In genomic region chr19:16111909-16112752, GRCh38 we compare ENCODE assay signal across 8 cellular contexts. TPM values are rescaled to one million over a fixed set of nuclear protein-coding genes. Genes with fewer than 3 reads are reported as not detected.
DNase-seq lines count a peak whose midpoint lies in the region; ATAC-seq lines count a peak whose summit lies in the region.

No MANE protein-coding gene starts in this region.

- H3K4me3 ChIP-seq in HUES64 (ENCODE audit: low read length) (peak overlapping the region; percentile 91), mucosa of rectum (ENCODE audit: low read length in 2 of 2) (peak overlapping the region; percentile 96 to 98)

- no peaks in the 10 kb centered on the region for H3K27me3 Mint-ChIP-seq in central memory CD8-positive, alpha-beta T cell

- DNase-seq in AG20443 (ENCODE audit: low spot score) (peak; percentile 35), activated gamma-delta T cell (lab: John Stamatoyannopoulos, UW) (no peak), midbrain (lab: John Stamatoyannopoulos, UW) (no peak), dedifferentiated amniotic fluid mesenchymal stem cell (ENCODE audit: extremely low spot score) (no peak)
- DNase-seq in central memory CD8-positive, alpha-beta T cell (ENCODE audit: low spot score in 2 of 2): no peak

- H3K36me3 ChIP-seq in HUES64 (ENCODE audit: insufficient read depth, low read length) (peaks cover 23% of the 10 kb centered on the region), mucosa of rectum (ENCODE audit: control insufficient read depth in 2 of 2, insufficient read depth in 2 of 2, low read length in 2 of 2) (peaks cover 0 to 15% of the 10 kb centered on the region in 2 donors)

- H3K4me1 ChIP-seq in HUES64 (ENCODE audit: insufficient read depth, low read length) (peaks cover 7% of the 10 kb centered on the region; the same call in 1 of the 2 replicates), mucosa of rectum (ENCODE audit: control insufficient read depth in 2 of 2, insufficient read depth in 2 of 2, low read length in 2 of 2) (peaks cover 26 to 38% of the 10 kb centered on the region in 2 donors)

- H3K36me3 Mint-ChIP-seq in central memory CD8-positive, alpha-beta T cell (ENCODE audit: insufficient read depth): peaks cover 19% of the 10 kb centered on the region

- no peak for ATAC-seq in central memory CD8-positive, alpha-beta T cell (replicated peaks; ENCODE audit: extremely low read depth, poor library complexity, severe bottlenecking)
- ATAC-seq in GM21717 (IDR thresholded peaks at IDR 0.05; ENCODE audit: unreplicated experiment): no peak

- H3K27ac ChIP-seq in HUES64 (ENCODE audit: low read depth, low read length) (peak overlapping the region; percentile 84), mucosa of rectum (ENCODE audit: low read depth in 2 of 2, low read length in 2 of 2) (peak overlapping the region; percentile 93 to 96)

- H3K9me3 ChIP-seq in HUES64 (ENCODE audit: insufficient read depth, low read depth, low read length) (no peaks in the 10 kb centered on the region), mucosa of rectum (ENCODE audit: control insufficient read depth in 2 of 2, low read length in 2 of 2) (no peaks in the 10 kb centered on the region)

- peak overlapping the region; percentile 93 for H3K27ac Mint-ChIP-seq in central memory CD8-positive, alpha-beta T cell (ENCODE audit: low read depth)

- H3K27me3 ChIP-seq in HUES64 (ENCODE audit: insufficient read depth, low read length) (no peaks in the 10 kb centered on the region), mucosa of rectum (ENCODE audit: control insufficient read depth in 2 of 2, insufficient read depth in 2 of 2, low read length in 2 of 2) (no peaks in the 10 kb centered on the region)

- peak overlapping the region; percentile 96 for H3K4me3 Mint-ChIP-seq in central memory CD8-positive, alpha-beta T cell

- H3K9ac ChIP-seq in HUES64 (ENCODE audit: low read depth, low read length): peak overlapping the region; percentile 86
- peak overlapping the region; percentile 97 to 99 for H3K9ac ChIP-seq in mucosa of rectum (ENCODE audit: low read depth in 1 of 2, low read length in 2 of 2)

- no peaks in the 10 kb centered on the region for H3K9me3 Mint-ChIP-seq in central memory CD8-positive, alpha-beta T cell

- peaks cover 38% of the 10 kb centered on the region for H3K4me1 Mint-ChIP-seq in central memory CD8-positive, alpha-beta T cell

- WGBS in HUES64: 5% methylated on average over 35 of the region's 37 CpGs

RNA-seq across cellular contexts. Expression of gene RAB8A, which starts 0.4 kb away (rescaled TPM):
- polyA plus RNA-seq in HUES64 (2013, experiment 1 of 2): 51.4 TPM
- 55.4 TPM for polyA plus RNA-seq in HUES64 (2013, experiment 2 of 2)

RNA-seq across cellular contexts. Expression of gene HSH2D, which starts 31.4 kb away (rescaled TPM):
- polyA plus RNA-seq in HUES64 (2013, experiment 1 of 2): 0.65 TPM
- 0.25 TPM for polyA plus RNA-seq in HUES64 (2013, experiment 2 of 2)

RNA-seq across cellular contexts. Expression of gene TPM4, which starts 35.8 kb away (rescaled TPM):
- 465 TPM for polyA plus RNA-seq in HUES64 (2013, experiment 1 of 2)
- polyA plus RNA-seq in HUES64 (2013, experiment 2 of 2): 494 TPM
